1 cellular context compared by ENCODE assay signal in the genomic region with DNA sequence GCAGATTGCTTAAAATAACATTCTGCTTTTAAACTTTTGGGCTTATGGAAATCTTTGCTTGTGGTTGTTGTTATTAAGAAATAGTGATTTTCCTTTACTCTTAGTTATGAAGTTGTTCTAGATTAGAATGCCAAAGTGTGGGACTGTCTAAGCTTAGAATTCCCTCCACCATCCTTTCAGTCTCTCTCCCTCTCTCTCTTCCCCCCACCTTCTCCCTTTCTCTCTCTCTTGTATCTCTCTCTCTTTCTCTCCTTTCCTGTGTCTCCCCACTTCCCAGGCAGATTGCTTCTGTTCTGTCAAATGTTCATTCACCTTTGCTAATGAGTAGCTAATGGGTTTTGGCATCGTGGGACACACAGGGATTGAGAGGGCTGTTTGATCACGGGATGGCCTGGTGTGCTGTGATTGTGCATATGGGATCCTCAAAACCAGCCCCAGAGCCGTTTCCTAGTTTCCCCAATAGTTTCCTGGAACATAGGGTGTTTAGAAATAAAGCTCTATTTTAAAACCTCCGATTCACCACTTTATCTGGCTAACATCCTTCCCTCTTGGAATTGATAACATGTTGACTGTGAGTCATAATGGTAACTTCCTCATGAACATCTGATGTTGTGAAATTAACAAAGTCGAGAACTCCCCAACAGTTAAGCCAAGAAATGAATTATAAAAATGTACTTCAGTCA.
A peak's percentile ranks its signal among the peaks of the same experiment; 100 is the strongest.
TF ChIP-seq lines count a peak whose summit lies in the region.

No MANE protein-coding gene starts in this region.

TF ChIP-seq in K562, 482 proteins besides CTCF, POLR2A, EP300 and RAD21 (continued from another document and continues in another):
- TF ChIP-seq, protein P1, sequence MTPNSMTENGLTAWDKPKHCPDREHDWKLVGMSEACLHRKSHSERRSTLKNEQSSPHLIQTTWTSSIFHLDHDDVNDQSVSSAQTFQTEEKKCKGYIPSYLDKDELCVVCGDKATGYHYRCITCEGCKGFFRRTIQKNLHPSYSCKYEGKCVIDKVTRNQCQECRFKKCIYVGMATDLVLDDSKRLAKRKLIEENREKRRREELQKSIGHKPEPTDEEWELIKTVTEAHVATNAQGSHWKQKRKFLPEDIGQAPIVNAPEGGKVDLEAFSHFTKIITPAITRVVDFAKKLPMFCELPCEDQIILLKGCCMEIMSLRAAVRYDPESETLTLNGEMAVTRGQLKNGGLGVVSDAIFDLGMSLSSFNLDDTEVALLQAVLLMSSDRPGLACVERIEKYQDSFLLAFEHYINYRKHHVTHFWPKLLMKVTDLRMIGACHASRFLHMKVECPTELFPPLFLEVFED (CRISPR knock-in tag; conservative IDR thresholded peaks at IDR 0.05) = 0 out of 2 replicates have a peak, but pooled peaks have one; percentile 46
- TF ChIP-seq, protein P2, sequence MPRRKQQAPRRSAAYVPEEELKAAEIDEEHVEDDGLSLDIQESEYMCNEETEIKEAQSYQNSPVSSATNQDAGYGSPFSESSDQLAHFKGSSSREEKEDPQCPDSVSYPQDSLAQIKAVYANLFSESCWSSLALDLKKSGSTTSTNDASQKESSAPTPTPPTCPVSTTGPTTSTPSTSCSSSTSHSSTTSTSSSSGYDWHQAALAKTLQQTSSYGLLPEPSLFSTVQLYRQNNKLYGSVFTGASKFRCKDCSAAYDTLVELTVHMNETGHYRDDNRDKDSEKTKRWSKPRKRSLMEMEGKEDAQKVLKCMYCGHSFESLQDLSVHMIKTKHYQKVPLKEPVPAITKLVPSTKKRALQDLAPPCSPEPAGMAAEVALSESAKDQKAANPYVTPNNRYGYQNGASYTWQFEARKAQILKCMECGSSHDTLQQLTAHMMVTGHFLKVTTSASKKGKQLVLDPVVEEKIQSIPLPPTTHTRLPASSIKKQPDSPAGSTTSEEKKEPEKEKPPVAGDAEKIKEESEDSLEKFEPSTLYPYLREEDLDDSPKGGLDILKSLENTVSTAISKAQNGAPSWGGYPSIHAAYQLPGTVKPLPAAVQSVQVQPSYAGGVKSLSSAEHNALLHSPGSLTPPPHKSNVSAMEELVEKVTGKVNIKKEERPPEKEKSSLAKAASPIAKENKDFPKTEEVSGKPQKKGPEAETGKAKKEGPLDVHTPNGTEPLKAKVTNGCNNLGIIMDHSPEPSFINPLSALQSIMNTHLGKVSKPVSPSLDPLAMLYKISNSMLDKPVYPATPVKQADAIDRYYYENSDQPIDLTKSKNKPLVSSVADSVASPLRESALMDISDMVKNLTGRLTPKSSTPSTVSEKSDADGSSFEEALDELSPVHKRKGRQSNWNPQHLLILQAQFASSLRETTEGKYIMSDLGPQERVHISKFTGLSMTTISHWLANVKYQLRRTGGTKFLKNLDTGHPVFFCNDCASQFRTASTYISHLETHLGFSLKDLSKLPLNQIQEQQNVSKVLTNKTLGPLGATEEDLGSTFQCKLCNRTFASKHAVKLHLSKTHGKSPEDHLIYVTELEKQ (CRISPR knock-in tag; IDR thresholded peaks at IDR 0.05) = no peak
- no peak for TF ChIP-seq MED1 (CRISPR knock-in tag; IDR thresholded peaks at IDR 0.05; ENCODE audit: borderline replicate concordance)
- TF ChIP-seq ZNF77 (CRISPR knock-in tag; IDR thresholded peaks at IDR 0.05) = no peak
- TF ChIP-seq, protein P3, sequence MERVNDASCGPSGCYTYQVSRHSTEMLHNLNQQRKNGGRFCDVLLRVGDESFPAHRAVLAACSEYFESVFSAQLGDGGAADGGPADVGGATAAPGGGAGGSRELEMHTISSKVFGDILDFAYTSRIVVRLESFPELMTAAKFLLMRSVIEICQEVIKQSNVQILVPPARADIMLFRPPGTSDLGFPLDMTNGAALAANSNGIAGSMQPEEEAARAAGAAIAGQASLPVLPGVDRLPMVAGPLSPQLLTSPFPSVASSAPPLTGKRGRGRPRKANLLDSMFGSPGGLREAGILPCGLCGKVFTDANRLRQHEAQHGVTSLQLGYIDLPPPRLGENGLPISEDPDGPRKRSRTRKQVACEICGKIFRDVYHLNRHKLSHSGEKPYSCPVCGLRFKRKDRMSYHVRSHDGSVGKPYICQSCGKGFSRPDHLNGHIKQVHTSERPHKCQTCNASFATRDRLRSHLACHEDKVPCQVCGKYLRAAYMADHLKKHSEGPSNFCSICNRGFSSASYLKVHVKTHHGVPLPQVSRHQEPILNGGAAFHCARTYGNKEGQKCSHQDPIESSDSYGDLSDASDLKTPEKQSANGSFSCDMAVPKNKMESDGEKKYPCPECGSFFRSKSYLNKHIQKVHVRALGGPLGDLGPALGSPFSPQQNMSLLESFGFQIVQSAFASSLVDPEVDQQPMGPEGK (CRISPR knock-in tag; IDR thresholded peaks at IDR 0.05; ENCODE audit: borderline replicate concordance) = no peak
- TF ChIP-seq, protein P4, sequence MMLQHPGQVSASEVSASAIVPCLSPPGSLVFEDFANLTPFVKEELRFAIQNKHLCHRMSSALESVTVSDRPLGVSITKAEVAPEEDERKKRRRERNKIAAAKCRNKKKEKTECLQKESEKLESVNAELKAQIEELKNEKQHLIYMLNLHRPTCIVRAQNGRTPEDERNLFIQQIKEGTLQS (IDR thresholded peaks at IDR 0.05) = peak; percentile 84
- TF ChIP-seq, protein P4 (CRISPR knock-in tag; conservative IDR thresholded peaks at IDR 0.05) = no peak
- peak; percentile 80 for TF ChIP-seq TEAD4 (IDR thresholded peaks at IDR 0.05; ENCODE audit: low read length)
- no peak for TF ChIP-seq TEAD4 (CRISPR knock-in tag; IDR thresholded peaks at IDR 0.05; ENCODE audit: borderline replicate concordance)
- no peak for TF ChIP-seq SIRT6 (IDR thresholded peaks at IDR 0.05; ENCODE audit: low read depth, low read length)
- TF ChIP-seq, protein P5, sequence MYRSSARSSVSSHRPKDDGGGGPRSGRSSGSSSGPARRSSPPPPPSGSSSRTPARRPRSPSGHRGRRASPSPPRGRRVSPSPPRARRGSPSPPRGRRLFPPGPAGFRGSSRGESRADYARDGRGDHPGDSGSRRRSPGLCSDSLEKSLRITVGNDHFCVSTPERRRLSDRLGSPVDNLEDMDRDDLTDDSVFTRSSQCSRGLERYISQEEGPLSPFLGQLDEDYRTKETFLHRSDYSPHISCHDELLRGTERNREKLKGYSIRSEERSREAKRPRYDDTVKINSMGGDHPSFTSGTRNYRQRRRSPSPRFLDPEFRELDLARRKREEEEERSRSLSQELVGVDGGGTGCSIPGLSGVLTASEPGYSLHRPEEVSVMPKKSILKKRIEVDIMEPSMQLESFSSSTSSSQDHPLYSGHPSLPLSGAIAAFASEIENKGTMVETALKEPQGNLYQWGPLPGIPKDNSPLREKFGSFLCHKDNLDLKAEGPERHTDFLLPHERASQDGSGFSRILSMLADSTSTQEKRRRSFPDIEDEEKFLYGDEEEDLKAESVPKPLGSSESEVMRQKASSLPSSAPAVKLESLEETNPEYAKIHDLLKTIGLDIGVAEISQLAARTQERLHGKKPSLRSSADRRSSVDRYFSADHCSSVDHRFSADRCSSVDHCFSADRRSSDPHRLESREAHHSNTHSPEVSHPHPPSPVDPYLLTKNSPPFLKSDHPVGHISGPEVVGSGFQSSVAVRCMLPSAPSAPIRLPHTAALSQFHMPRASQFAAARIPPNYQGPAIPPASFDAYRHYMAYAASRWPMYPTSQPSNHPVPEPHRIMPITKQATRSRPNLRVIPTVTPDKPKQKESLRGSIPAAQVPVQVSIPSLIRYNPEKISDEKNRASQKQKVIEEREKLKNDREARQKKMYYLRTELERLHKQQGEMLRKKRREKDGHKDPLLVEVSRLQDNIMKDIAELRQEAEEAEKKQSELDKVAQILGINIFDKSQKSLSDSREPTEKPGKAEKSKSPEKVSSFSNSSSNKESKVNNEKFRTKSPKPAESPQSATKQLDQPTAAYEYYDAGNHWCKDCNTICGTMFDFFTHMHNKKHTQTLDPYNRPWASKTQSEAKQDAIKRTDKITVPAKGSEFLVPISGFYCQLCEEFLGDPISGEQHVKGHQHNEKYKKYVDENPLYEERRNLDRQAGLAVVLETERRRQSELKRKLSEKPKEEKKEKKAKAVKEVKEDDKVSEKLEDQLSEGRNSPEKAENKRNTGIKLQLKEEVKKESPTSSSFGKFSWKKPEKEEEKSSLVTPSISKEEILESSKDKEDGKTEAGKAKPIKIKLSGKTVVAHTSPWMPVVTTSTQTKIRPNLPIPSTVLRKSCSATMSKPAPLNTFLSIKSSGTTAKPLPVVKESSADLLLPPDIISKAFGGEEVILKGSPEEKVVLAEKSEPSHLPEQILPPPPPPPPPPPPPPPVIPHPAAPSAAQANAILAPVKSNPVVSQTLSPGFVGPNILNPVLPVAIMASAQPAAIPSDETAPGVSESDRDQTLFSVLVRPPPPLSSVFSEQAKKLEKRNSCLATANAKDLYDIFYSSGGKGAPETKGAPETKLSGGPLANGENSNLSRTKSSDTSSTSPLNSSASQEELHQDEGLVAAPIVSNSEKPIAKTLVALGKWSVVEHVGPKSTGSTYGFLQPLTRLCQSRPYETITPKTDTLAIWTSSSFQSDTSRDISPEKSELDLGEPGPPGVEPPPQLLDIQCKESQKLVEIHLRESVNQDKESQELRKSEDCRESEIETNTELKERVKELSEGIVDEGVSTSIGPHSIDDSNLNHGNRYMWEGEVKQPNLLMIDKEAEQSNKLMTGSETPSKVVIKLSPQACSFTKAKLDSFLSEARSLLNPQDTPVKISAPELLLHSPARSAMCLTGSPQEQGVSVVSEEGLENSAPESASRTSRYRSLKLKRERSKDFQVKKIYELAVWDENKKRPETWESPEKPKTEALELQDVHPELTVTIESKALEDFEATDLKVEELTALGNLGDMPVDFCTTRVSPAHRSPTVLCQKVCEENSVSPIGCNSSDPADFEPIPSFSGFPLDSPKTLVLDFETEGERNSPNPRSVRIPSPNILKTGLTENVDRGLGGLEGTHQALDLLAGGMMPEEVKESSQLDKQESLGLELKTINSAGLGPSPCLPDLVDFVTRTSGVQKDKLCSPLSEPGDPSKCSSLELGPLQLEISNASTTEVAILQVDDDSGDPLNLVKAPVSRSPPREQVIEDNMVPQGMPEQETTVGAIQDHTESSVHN (IDR thresholded peaks at IDR 0.05; ENCODE audit: borderline replicate concordance in 1 of 2, low read depth in 1 of 2) = no peak
- no peak for TF ChIP-seq CBX8 (IDR thresholded peaks at IDR 0.05; ENCODE audit: borderline replicate concordance, extremely low read depth, low read depth, low read length, poor library complexity, severe bottlenecking)
- no peak for TF ChIP-seq EGR1 (conservative IDR thresholded peaks at IDR 0.05)
- no peak for TF ChIP-seq CBFB (CRISPR knock-in tag; IDR thresholded peaks at IDR 0.05)
- TF ChIP-seq, protein P6, sequence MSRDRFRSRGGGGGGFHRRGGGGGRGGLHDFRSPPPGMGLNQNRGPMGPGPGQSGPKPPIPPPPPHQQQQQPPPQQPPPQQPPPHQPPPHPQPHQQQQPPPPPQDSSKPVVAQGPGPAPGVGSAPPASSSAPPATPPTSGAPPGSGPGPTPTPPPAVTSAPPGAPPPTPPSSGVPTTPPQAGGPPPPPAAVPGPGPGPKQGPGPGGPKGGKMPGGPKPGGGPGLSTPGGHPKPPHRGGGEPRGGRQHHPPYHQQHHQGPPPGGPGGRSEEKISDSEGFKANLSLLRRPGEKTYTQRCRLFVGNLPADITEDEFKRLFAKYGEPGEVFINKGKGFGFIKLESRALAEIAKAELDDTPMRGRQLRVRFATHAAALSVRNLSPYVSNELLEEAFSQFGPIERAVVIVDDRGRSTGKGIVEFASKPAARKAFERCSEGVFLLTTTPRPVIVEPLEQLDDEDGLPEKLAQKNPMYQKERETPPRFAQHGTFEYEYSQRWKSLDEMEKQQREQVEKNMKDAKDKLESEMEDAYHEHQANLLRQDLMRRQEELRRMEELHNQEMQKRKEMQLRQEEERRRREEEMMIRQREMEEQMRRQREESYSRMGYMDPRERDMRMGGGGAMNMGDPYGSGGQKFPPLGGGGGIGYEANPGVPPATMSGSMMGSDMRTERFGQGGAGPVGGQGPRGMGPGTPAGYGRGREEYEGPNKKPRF (IDR thresholded peaks at IDR 0.05; ENCODE audit: low read depth, low read length) = no peak
- no peak for TF ChIP-seq ASH1L (IDR thresholded peaks at IDR 0.05; ENCODE audit: borderline replicate concordance, low read depth, partially characterized antibody)
- TF ChIP-seq, protein P7, sequence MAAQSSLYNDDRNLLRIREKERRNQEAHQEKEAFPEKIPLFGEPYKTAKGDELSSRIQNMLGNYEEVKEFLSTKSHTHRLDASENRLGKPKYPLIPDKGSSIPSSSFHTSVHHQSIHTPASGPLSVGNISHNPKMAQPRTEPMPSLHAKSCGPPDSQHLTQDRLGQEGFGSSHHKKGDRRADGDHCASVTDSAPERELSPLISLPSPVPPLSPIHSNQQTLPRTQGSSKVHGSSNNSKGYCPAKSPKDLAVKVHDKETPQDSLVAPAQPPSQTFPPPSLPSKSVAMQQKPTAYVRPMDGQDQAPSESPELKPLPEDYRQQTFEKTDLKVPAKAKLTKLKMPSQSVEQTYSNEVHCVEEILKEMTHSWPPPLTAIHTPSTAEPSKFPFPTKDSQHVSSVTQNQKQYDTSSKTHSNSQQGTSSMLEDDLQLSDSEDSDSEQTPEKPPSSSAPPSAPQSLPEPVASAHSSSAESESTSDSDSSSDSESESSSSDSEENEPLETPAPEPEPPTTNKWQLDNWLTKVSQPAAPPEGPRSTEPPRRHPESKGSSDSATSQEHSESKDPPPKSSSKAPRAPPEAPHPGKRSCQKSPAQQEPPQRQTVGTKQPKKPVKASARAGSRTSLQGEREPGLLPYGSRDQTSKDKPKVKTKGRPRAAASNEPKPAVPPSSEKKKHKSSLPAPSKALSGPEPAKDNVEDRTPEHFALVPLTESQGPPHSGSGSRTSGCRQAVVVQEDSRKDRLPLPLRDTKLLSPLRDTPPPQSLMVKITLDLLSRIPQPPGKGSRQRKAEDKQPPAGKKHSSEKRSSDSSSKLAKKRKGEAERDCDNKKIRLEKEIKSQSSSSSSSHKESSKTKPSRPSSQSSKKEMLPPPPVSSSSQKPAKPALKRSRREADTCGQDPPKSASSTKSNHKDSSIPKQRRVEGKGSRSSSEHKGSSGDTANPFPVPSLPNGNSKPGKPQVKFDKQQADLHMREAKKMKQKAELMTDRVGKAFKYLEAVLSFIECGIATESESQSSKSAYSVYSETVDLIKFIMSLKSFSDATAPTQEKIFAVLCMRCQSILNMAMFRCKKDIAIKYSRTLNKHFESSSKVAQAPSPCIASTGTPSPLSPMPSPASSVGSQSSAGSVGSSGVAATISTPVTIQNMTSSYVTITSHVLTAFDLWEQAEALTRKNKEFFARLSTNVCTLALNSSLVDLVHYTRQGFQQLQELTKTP (IDR thresholded peaks at IDR 0.05; ENCODE audit: low read depth in 1 of 2, partially characterized antibody in 2 of 2) = peak in 1 of 2 experiments; percentile 24
- TF ChIP-seq GTF2A2 (tag; IDR thresholded peaks at IDR 0.05) = no peak
- peak; percentile 79; the same call in 1 of the 2 replicates for TF ChIP-seq HDAC2 (IDR thresholded peaks at IDR 0.05)
- no peak for TF ChIP-seq POLR2G (IDR thresholded peaks at IDR 0.05; ENCODE audit: low read depth, low read length)
- peak; percentile 60; the same call in 1 of the 2 replicates for TF ChIP-seq SMAD4 (CRISPR knock-in tag; conservative IDR thresholded peaks at IDR 0.05)
- no peak for TF ChIP-seq ZNF354B (CRISPR knock-in tag; IDR thresholded peaks at IDR 0.05)
- TF ChIP-seq, protein P8, sequence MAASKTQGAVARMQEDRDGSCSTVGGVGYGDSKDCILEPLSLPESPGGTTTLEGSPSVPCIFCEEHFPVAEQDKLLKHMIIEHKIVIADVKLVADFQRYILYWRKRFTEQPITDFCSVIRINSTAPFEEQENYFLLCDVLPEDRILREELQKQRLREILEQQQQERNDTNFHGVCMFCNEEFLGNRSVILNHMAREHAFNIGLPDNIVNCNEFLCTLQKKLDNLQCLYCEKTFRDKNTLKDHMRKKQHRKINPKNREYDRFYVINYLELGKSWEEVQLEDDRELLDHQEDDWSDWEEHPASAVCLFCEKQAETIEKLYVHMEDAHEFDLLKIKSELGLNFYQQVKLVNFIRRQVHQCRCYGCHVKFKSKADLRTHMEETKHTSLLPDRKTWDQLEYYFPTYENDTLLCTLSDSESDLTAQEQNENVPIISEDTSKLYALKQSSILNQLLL (CRISPR knock-in tag; IDR thresholded peaks at IDR 0.05; ENCODE audit: borderline replicate concordance) = no peak
- TF ChIP-seq MTF1 (CRISPR knock-in tag; IDR thresholded peaks at IDR 0.05; ENCODE audit: borderline replicate concordance) = no peak
- no peak for TF ChIP-seq ZBTB7A (IDR thresholded peaks at IDR 0.05; ENCODE audit: borderline replicate concordance, control insufficient read depth, low read depth, low read length)
